23 cellular contexts compared by ENCODE assay signal in genomic region chr4:1514612-1515011, GRCh38.
DNase-seq lines count a peak whose midpoint lies in the region; ATAC-seq, FAIRE-seq and TF ChIP-seq lines count a peak whose summit lies in the region.
"Had no signal": no experiment of that assay in that cellular context is flagged by ENCODE, and none has a peak within 500 bp of the region (broad histone marks: within the 10 kb centered on the region; RNA-seq: fewer than 3 reads in every experiment).

No MANE protein-coding gene starts in this region.

- H3K27ac ChIP-seq in HepG2 (ENCODE audit: extremely low read length, insufficient read depth, low read length) (no peak overlapping the region), right lobe of liver (no peak overlapping the region), IMR-90 (ENCODE audit: insufficient read depth, low read length) (no peak overlapping the region), neuronal stem cell (replicated peaks; ENCODE audit: low read length) (no peak overlapping the region), spleen (no peak overlapping the region)
- H3K27ac ChIP-seq: 22Rv1; A549; BLaER1 treated with 17β-estradiol and CSF1 and Interleukin-3, amounts not matched to agents 10 nM and 100 nM; C4-2B had no signal

- no peaks in the 10 kb centered on the region for H3K4me1 ChIP-seq in HepG2 (ENCODE audit: insufficient read depth, low read length)
- H3K4me1 ChIP-seq in right lobe of liver, result no peaks in the 10 kb centered on the region
- H3K4me1 ChIP-seq in IMR-90 (ENCODE audit: control insufficient read depth, insufficient read depth, low read length), result no peaks in the 10 kb centered on the region
- H3K4me1 ChIP-seq in neuronal stem cell (ENCODE audit: control insufficient read depth in 2 of 2, insufficient read depth in 1 of 2, low read depth in 1 of 2, low read length in 2 of 2), result no peaks in the 10 kb centered on the region
- peaks cover 0 to 11% (median 4%) of the 10 kb centered on the region in 6 donors for H3K4me1 ChIP-seq in spleen
- H3K4me1 ChIP-seq: A549, Caco-2 had no signal

- H3K23ac ChIP-seq in IMR-90 (ENCODE audit: low read depth, low read length), result no peak overlapping the region
- no peak overlapping the region for H3K23ac ChIP-seq in neuronal stem cell (ENCODE audit: low read depth, low read length, poor library complexity)

- H3K9ac ChIP-seq in HepG2 (ENCODE audit: insufficient read depth, low read depth, low read length), result no peak overlapping the region
- no peak overlapping the region for H3K9ac ChIP-seq in IMR-90 (ENCODE audit: low read depth, low read length)
- H3K9ac ChIP-seq in neuronal stem cell (ENCODE audit: low read depth, low read length, poor library complexity), result peak overlapping the region; percentile 53
- H3K9ac ChIP-seq: BLaER1 treated with 17β-estradiol and CSF1 and Interleukin-3, amounts not matched to agents 10 nM and 100 nM had no signal

- intact Hi-C loops in HepG2 (cut with micrococcal nuclease; ENCODE audit: unreplicated experiment) (loop anchor here (5.0 kb wide), 1 partner anchor 157 kb away; no protein-coding TSS in a partner anchor), right lobe of liver (cut with DNase I) (loop anchor here in 1 of 2 donors (10.0 kb wide), 1 partner anchor 160 kb away; no protein-coding TSS in a partner anchor), IMR-90 (cut with micrococcal nuclease) (loop anchor here (5.0 kb wide), 1 partner anchor 157 kb away; no protein-coding TSS in a partner anchor), spleen (cut with DNase I; ENCODE audit: low total_unique reads) (no loop called here)

- H3K4me2 ChIP-seq in HepG2 (ENCODE audit: low read depth, low read length) (no peak overlapping the region), IMR-90 (ENCODE audit: low read depth, low read length) (no peak overlapping the region), neuronal stem cell (ENCODE audit: insufficient read depth, low read length, poor library complexity, severe bottlenecking) (no peak overlapping the region)
- H3K4me2 ChIP-seq: A549; BLaER1 treated with 17β-estradiol and CSF1 and Interleukin-3, amounts not matched to agents 10 nM and 100 nM had no signal

- H3K18ac ChIP-seq in IMR-90 (ENCODE audit: low read depth, low read length) (no peak overlapping the region), neuronal stem cell (ENCODE audit: low read length) (no peak overlapping the region)

- H2BK20ac ChIP-seq in IMR-90 (ENCODE audit: low read depth, low read length), result no peak overlapping the region

- POLR2A ChIA-PET in HepG2 (lab: Yijun Ruan, JAX), result no interaction called here
- POLR2A ChIA-PET in IMR-90 (lab: Charles Lee; ENCODE audit: unreplicated experiment), result no interaction called here

- peaks cover 3% of the 10 kb centered on the region; the same call in 1 of the 2 replicates for H3K9me3 ChIP-seq in HepG2 (ENCODE audit: low read length)
- no peaks in the 10 kb centered on the region for H3K9me3 ChIP-seq in right lobe of liver
- H3K9me3 ChIP-seq in IMR-90 (ENCODE audit: control insufficient read depth, insufficient read depth, low read length), result peaks cover 9% of the 10 kb centered on the region; the same call in 1 of the 2 replicates
- peaks cover 0 to 4% of the 10 kb centered on the region in 2 donors for H3K9me3 ChIP-seq in neuronal stem cell (replicated peaks in 1 of 2; ENCODE audit: control insufficient read depth in 2 of 2, insufficient read depth in 1 of 2, low read depth in 1 of 2, low read length in 2 of 2)
- peaks cover 0 to 5% (median 0%) of the 10 kb centered on the region in 8 donors for H3K9me3 ChIP-seq in spleen
- H3K9me3 ChIP-seq: A549, Caco-2 had no signal

- no peak overlapping the region for H2BK12ac ChIP-seq in neuronal stem cell (ENCODE audit: low read length)

- TF ChIP-seq RAD21 in HepG2 (CRISPR knock-in tag; IDR thresholded peaks at IDR 0.05) (no peak), IMR-90 (IDR thresholded peaks at IDR 0.05; ENCODE audit: low read length) (no peak)

- H4K91ac ChIP-seq in IMR-90 (ENCODE audit: insufficient read depth, low read depth, low read length) (no peak overlapping the region), neuronal stem cell (ENCODE audit: low read depth, low read length, poor library complexity) (no peak overlapping the region)

- no peak overlapping the region for H4K5ac ChIP-seq in IMR-90 (ENCODE audit: low read depth, low read length)

- H2BK5ac ChIP-seq in IMR-90 (ENCODE audit: low read depth, low read length, poor library complexity, severe bottlenecking) (peak overlapping the region; percentile 50), neuronal stem cell (ENCODE audit: low read length) (no peak overlapping the region)

- no peak for ATAC-seq in HepG2
- ATAC-seq in right lobe of liver, result no peak
- no peak for ATAC-seq in IMR-90 (ENCODE audit: low read depth)
- ATAC-seq in GM21786 (IDR thresholded peaks at IDR 0.05; ENCODE audit: unreplicated experiment), result no peak
- ATAC-seq: A549; CD8-positive, alpha-beta T cell had no signal

- H3K4me3 ChIP-seq in HepG2 (replicated peaks in 1 of 3; ENCODE audit: insufficient read depth in 1 of 3, low read depth in 2 of 3, low read length in 3 of 3) (no peak overlapping the region), right lobe of liver (no peak overlapping the region), IMR-90 (ENCODE audit: insufficient read depth, low read depth, low read length) (no peak overlapping the region), bronchial epithelial cell (ENCODE audit: low read depth, low read length) (no peak overlapping the region), neuronal stem cell (ENCODE audit: low read length in 2 of 2) (peak overlapping the region in 1 of 2 donors; percentile 44), spleen (no peak overlapping the region)
- H3K4me3 ChIP-seq: A549; BLaER1 treated with 17β-estradiol and CSF1 and Interleukin-3, amounts not matched to agents 10 nM and 100 nM had no signal

- H2AK5ac ChIP-seq in IMR-90 (ENCODE audit: low read depth, low read length) (no peak overlapping the region), neuronal stem cell (ENCODE audit: low read depth, low read length) (no peak overlapping the region)

- DNase-seq in HepG2 (ENCODE audit: low spot score) (no peak), right lobe of liver (no peak), IMR-90 (no peak), bronchial epithelial cell (ENCODE audit: low read depth) (no peak), neuronal stem cell (ENCODE audit: low spot score) (no peak), spleen (no peak)
- no peak for DNase-seq in stimulated activated naive CD4-positive, alpha-beta T cell (lab: John Stamatoyannopoulos, UW)
- DNase-seq: AML-193; Caco-2; Calu3; CD4-positive, alpha-beta T cell; CD8-positive, alpha-beta T cell; DMS79 treated with DMSO at 0.1 percent for 48 hours; GF-D8 had no signal

- 52% methylated on average over 3 of the region's 3 CpGs for WGBS in HepG2 (ENCODE audit: low lambda C conversion rate)
- 64% methylated on average over 3 of the region's 3 CpGs for WGBS in right lobe of liver (ENCODE audit: insufficient coverage, low coverage, low lambda C conversion rate, missing lambda C conversion rate)
- 81% methylated on average over 3 of the region's 3 CpGs; no CpG with 5 or more reads in 1 of the 2 experiments for WGBS in IMR-90 (ENCODE audit: extremely low coverage in 2 of 2, insufficient read length in 1 of 2), 2 experiments
- 100% methylated on average over 1 of the region's 3 CpGs; no CpG with 5 or more reads in 1 of the 2 donors for WGBS in neuronal stem cell (ENCODE audit: extremely low coverage in 2 of 2, insufficient read length in 2 of 2, insufficient replicate concordance in 1 of 2), 2 donors
- 45 to 90% (median 79%) methylated on average over 3 of the region's 3 CpGs for WGBS in spleen, 5 donors

- H3K79me2 ChIP-seq in HepG2 (ENCODE audit: insufficient read depth, low read length), result no peaks in the 10 kb centered on the region

- H2BK120ac ChIP-seq in IMR-90 (ENCODE audit: low read depth, low read length), result no peak overlapping the region
- H2BK120ac ChIP-seq in neuronal stem cell (ENCODE audit: low read depth, low read length), result no peak overlapping the region

- TF ChIP-seq POLR2A in HepG2 (IDR thresholded peaks at IDR 0.05; ENCODE audit: insufficient read depth in 1 of 2, low read depth in 2 of 2, low read length in 2 of 2), result no peak
- no peak for TF ChIP-seq POLR2A in right lobe of liver (IDR thresholded peaks at IDR 0.05)
- TF ChIP-seq POLR2A in IMR-90 (IDR thresholded peaks at IDR 0.05; ENCODE audit: low read depth, low read length), result no peak
- TF ChIP-seq POLR2A in spleen (IDR thresholded peaks at IDR 0.05), result no peak

- H3K27me3 ChIP-seq in HepG2 (ENCODE audit: control insufficient read depth in 1 of 2, insufficient read depth in 2 of 2, low read length in 2 of 2), result peaks cover 11 to 36% of the 10 kb centered on the region in 2 experiments; a peak in 3 of 5 replicates
- H3K27me3 ChIP-seq in right lobe of liver, result peaks cover 0 to 3% of the 10 kb centered on the region in 2 donors
- peaks cover 62% of the 10 kb centered on the region for H3K27me3 ChIP-seq in IMR-90 (ENCODE audit: control insufficient read depth, insufficient read depth, low read length)
- peaks cover 3% of the 10 kb centered on the region for H3K27me3 ChIP-seq in bronchial epithelial cell (ENCODE audit: control insufficient read depth, insufficient read depth, low read length)
- peaks cover 0 to 37% (median 0%) of the 10 kb centered on the region in 3 experiments for H3K27me3 ChIP-seq in neuronal stem cell (ENCODE audit: control insufficient read depth in 3 of 3, insufficient read depth in 3 of 3, low read depth in 1 of 3, low read length in 3 of 3)
- peaks cover 0 to 83% (median 37%) of the 10 kb centered on the region in 7 donors for H3K27me3 ChIP-seq in spleen (replicated peaks in 1 of 7)
- H3K27me3 ChIP-seq: BLaER1 treated with 17β-estradiol and CSF1 and Interleukin-3, amounts not matched to agents 10 nM and 100 nM had no signal

- CTCF ChIA-PET in HepG2 (lab: Yijun Ruan, JAX; ENCODE audit: low intra/inter-chr PET ratio, low total read pairs), result no interaction called here
- CTCF ChIA-PET in IMR-90 (lab: Yijun Ruan, JAX), result no interaction called here

- H3K14ac ChIP-seq in IMR-90 (replicated peaks; ENCODE audit: low read depth, low read length), result no peak overlapping the region
- peak overlapping the region; percentile 39 for H3K14ac ChIP-seq in neuronal stem cell (ENCODE audit: low read length)

- TF ChIP-seq CTCF in HepG2 (CRISPR knock-in tag; IDR thresholded peaks at IDR 0.05), result no peak
- TF ChIP-seq CTCF in right lobe of liver (IDR thresholded peaks at IDR 0.05), result no peak
- no peak for TF ChIP-seq CTCF in IMR-90 (conservative IDR thresholded peaks at IDR 0.05; ENCODE audit: low read depth, low read length)
- no peak for TF ChIP-seq CTCF in bronchial epithelial cell (IDR thresholded peaks at IDR 0.05; ENCODE audit: insufficient read depth, low read length, severe bottlenecking)
- no peak for TF ChIP-seq CTCF in spleen (IDR thresholded peaks at IDR 0.05 in 8 of 11, conservative IDR thresholded peaks at IDR 0.05 in 3 of 11)

- no peak overlapping the region for H3K56ac ChIP-seq in IMR-90 (ENCODE audit: extremely low read depth, insufficient read depth, low read length)

- BruUV-seq in HepG2 (replicated peaks; lab: Mats Ljungman, UMichigan) (no TSS peak), IMR-90 (replicated peaks; lab: Mats Ljungman, UMichigan) (no TSS peak)

- H3K36me3 ChIP-seq in HepG2 (replicated peaks in 1 of 2; ENCODE audit: control insufficient read depth in 1 of 2, insufficient read depth in 2 of 2, low read length in 2 of 2) (no peaks in the 10 kb centered on the region), right lobe of liver (no peaks in the 10 kb centered on the region), IMR-90 (ENCODE audit: control insufficient read depth, insufficient read depth, low read length) (no peaks in the 10 kb centered on the region), bronchial epithelial cell (ENCODE audit: control insufficient read depth, insufficient read depth, low read length) (no peaks in the 10 kb centered on the region), neuronal stem cell (replicated peaks in 1 of 2; ENCODE audit: control insufficient read depth in 2 of 2, insufficient read depth in 2 of 2, low read length in 2 of 2) (peaks cover 0 to 2% of the 10 kb centered on the region in 2 donors), spleen (no peaks in the 10 kb centered on the region)
- H3K36me3 ChIP-seq: BLaER1 treated with 17β-estradiol and CSF1 and Interleukin-3, amounts not matched to agents 10 nM and 100 nM had no signal

- FAIRE-seq in HepG2 (lab: Jason Lieb, UNC) (no peak), bronchial epithelial cell (lab: Jason Lieb, UNC) (peak; percentile 36)
- FAIRE-seq: G401.6, GM12892, GM18507, GM19239 had no signal

- in situ Hi-C loops in HepG2 (cut with HindIII; ENCODE audit: extremely low pct_ligation_motif_present, low pct_unique_long_range_greater_than_20kb), result loop anchor here (10.0 kb wide), 1 partner anchor 160 kb away; no protein-coding TSS in a partner anchor
- in situ Hi-C loops in IMR-90 (cut with MboI; ENCODE audit: low sequenced_read_pairs), result no loop called here

- no peak overlapping the region for H2AFZ ChIP-seq in HepG2 (ENCODE audit: low read length)
- H2AFZ ChIP-seq in IMR-90 (replicated peaks; ENCODE audit: low read length, poor library complexity), result peak overlapping the region; percentile 43
- no peak overlapping the region for H2AFZ ChIP-seq in neuronal stem cell (ENCODE audit: low read length)

- no peak overlapping the region for H4K8ac ChIP-seq in IMR-90 (ENCODE audit: low read depth in 2 of 2, low read length in 2 of 2)
- peak overlapping the region; percentile 48 for H4K8ac ChIP-seq in neuronal stem cell (ENCODE audit: low read depth, low read length)

- no peak overlapping the region for H3K4ac ChIP-seq in IMR-90 (ENCODE audit: low read depth, low read length)
- no peak overlapping the region for H3K4ac ChIP-seq in neuronal stem cell (ENCODE audit: low read length)

- H3K79me1 ChIP-seq in IMR-90 (ENCODE audit: low read depth in 1 of 2, low read length in 2 of 2), result no peaks in the 10 kb centered on the region
- peaks cover 1% of the 10 kb centered on the region for H3K79me1 ChIP-seq in neuronal stem cell (ENCODE audit: low read depth, low read length)

- H2BK15ac ChIP-seq in IMR-90 (ENCODE audit: low read depth, low read length) (no peak overlapping the region), neuronal stem cell (ENCODE audit: low read length) (no peak overlapping the region)

- TF ChIP-seq EP300 in HepG2 (IDR thresholded peaks at IDR 0.05; ENCODE audit: low read depth in 2 of 2, low read length in 2 of 2), result no peak
- TF ChIP-seq EP300 in HepG2 (CRISPR knock-in tag; IDR thresholded peaks at IDR 0.05; ENCODE audit: borderline replicate concordance), result no peak

- dilution Hi-C loops in IMR-90 (cut with HindIII; ENCODE audit: low sequenced_read_pairs, unreplicated experiment), result no loop called here

- no peak overlapping the region for H2AK9ac ChIP-seq in IMR-90 (replicated peaks; ENCODE audit: low read depth, low read length, poor library complexity)

- H4K20me1 ChIP-seq in HepG2 (ENCODE audit: insufficient read depth, low read length) (no peaks in the 10 kb centered on the region), IMR-90 (ENCODE audit: insufficient read depth, low read length) (no peaks in the 10 kb centered on the region; the same call in 1 of the 2 replicates)
- H4K20me1 ChIP-seq: BLaER1 treated with 17β-estradiol and CSF1 and Interleukin-3, amounts not matched to agents 10 nM and 100 nM had no signal

- no peaks in the 10 kb centered on the region for H3K9me1 ChIP-seq in IMR-90 (ENCODE audit: insufficient read depth, low read length)
